Comparison of ENCODE assay signal across 15 cellular contexts in genomic region chr13:112908342-112908741, GRCh38.
A peak's percentile ranks its signal among the peaks of the same experiment; 100 is the strongest.
DNase-seq lines count a peak whose midpoint lies in the region; ATAC-seq, FAIRE-seq and TF ChIP-seq lines count a peak whose summit lies in the region.
"Had no signal": no experiment of that assay in that cellular context is flagged by ENCODE, and none has a peak within 500 bp of the region (broad histone marks: within the 10 kb centered on the region; RNA-seq: fewer than 3 reads in every experiment).

No MANE protein-coding gene starts in this region.

- no peak overlapping the region for H3K4me3 ChIP-seq in GM12878
- H3K4me3 ChIP-seq: PC-9, SJSA1 had no signal

- no peak overlapping the region for H3K9ac ChIP-seq in GM12878 (ENCODE audit: control insufficient read depth, insufficient read depth, low read length)

- intact Hi-C loops in GM12878 (cut with micrococcal nuclease; ENCODE audit: unreplicated experiment) = no loop called here

- CTCF ChIA-PET in GM12878 (lab: Yijun Ruan, JAX) = no interaction called here

- no peaks in the 10 kb centered on the region for H3K4me1 ChIP-seq in GM12878 (ENCODE audit: control insufficient read depth, insufficient read depth, low read length)
- H3K4me1 ChIP-seq: SJSA1 had no signal

- no peaks in the 10 kb centered on the region for H3K79me2 ChIP-seq in GM12878 (ENCODE audit: control insufficient read depth, insufficient read depth, low read length)

- DNase-seq in G401 (ENCODE audit: low spot score) (peak; percentile 49), GM12878 (ENCODE audit: low read depth, low spot score) (no peak), KG1 (lab: John Stamatoyannopoulos, UW) (no peak)
- no peak for DNase-seq in stimulated activated naive B cell treated with anti-CD40 and anti-IgM and Interleukin-4, amounts not matched to agents 10 μg/mL and 1 μg/mL and 100 μg/mL, for 72 hours
- no peak for DNase-seq in activated CD8-positive, alpha-beta memory T cell treated with anti-CD3 and anti-CD28 coated beads, Interleukin-2, amount 50 U/mL, for 4 hours
- DNase-seq in stimulated activated naive CD8-positive, alpha-beta T cell treated with anti-CD3 and anti-CD28 coated beads, Interleukin-15, Interleukin-2, amounts not matched to agents 100 U/mL and 50 U/mL, for 24 hours = no peak
- DNase-seq: CD8-positive, alpha-beta T cell; NCI-H1417 treated with DMSO at 0.1 percent for 48 hours; NCI-H2029; NCI-H748 treated with DMSO at 0.1 percent for 48 hours; PC-9; SW 1271 had no signal

- H3K27ac Mint-ChIP-seq in stimulated activated naive B cell treated with anti-CD40 and anti-IgM and Interleukin-4, amounts not matched to agents 10 μg/mL and 1 μg/mL and 100 μg/mL, for 72 hours = no peak overlapping the region
- H3K27ac Mint-ChIP-seq: CD8-positive, alpha-beta T cell had no signal

- no peak for TF ChIP-seq RAD21 in GM12878 (IDR thresholded peaks at IDR 0.05; ENCODE audit: insufficient read depth, low read depth, low read length)

- H3K9me3 ChIP-seq in GM12878 (replicated peaks; ENCODE audit: control insufficient read depth, insufficient read depth, low read length) = no peaks in the 10 kb centered on the region; the same call in 2 of the 3 replicates
- H3K9me3 ChIP-seq: SJSA1 had no signal

- H2AFZ ChIP-seq in GM12878 (ENCODE audit: control insufficient read depth, low read depth, low read length) = no peak overlapping the region
- H2AFZ ChIP-seq: PC-9 had no signal

- H3K27me3 Mint-ChIP-seq in stimulated activated naive B cell treated with anti-CD40 and anti-IgM and Interleukin-4, amounts not matched to agents 10 μg/mL and 1 μg/mL and 100 μg/mL, for 72 hours = no peaks in the 10 kb centered on the region

- no peak for FAIRE-seq in GM12878 (lab: Jason Lieb, UNC)
- FAIRE-seq: H1 had no signal

- no peak overlapping the region for H3K4me2 ChIP-seq in GM12878 (ENCODE audit: control insufficient read depth, insufficient read depth)
- H3K4me2 ChIP-seq: PC-9 had no signal

- BruUV-seq in GM12878 (replicated peaks; lab: Mats Ljungman, UMichigan) = no TSS peak

- RAD21 ChIA-PET in GM12878 (lab: Charles Lee; ENCODE audit: unreplicated experiment) = no interaction called here

- no peak overlapping the region for H3K27ac ChIP-seq in GM12878 (ENCODE audit: control insufficient read depth, insufficient read depth)
- H3K27ac ChIP-seq: PC-9, SJSA1 had no signal

- peak overlapping the region in 1 of 2 donors; percentile 54 for H3K4me3 Mint-ChIP-seq in stimulated activated naive B cell treated with anti-CD40 and anti-IgM and Interleukin-4, amounts not matched to agents 10 μg/mL and 1 μg/mL and 100 μg/mL, for 72 hours
- H3K4me3 Mint-ChIP-seq: CD8-positive, alpha-beta T cell had no signal

- H3K36me3 Mint-ChIP-seq in stimulated activated naive B cell treated with anti-CD40 and anti-IgM and Interleukin-4, amounts not matched to agents 10 μg/mL and 1 μg/mL and 100 μg/mL, for 72 hours = peaks cover 24% of the 10 kb centered on the region in 2 donors
- H3K36me3 Mint-ChIP-seq: CD8-positive, alpha-beta T cell had no signal

- peaks cover 33 to 41% of the 10 kb centered on the region in 2 donors for H3K4me1 Mint-ChIP-seq in stimulated activated naive B cell treated with anti-CD40 and anti-IgM and Interleukin-4, amounts not matched to agents 10 μg/mL and 1 μg/mL and 100 μg/mL, for 72 hours

- H4K20me1 ChIP-seq in GM12878 (ENCODE audit: control insufficient read depth, insufficient read depth) = no peaks in the 10 kb centered on the region; the same call in 1 of the 2 replicates

- H3K36me3 ChIP-seq in GM12878 (ENCODE audit: control insufficient read depth in 2 of 2, insufficient read depth in 2 of 2, low read length in 1 of 2) = no peaks in the 10 kb centered on the region
- H3K36me3 ChIP-seq: SJSA1 had no signal

- ATAC-seq in HG03103 (IDR thresholded peaks at IDR 0.05; ENCODE audit: low read depth, unreplicated experiment) = peak; percentile 66
- ATAC-seq in GM12878 = peak; percentile 23; the same call in 1 of the 3 replicates
- peak; percentile 74 to 75 for ATAC-seq in stimulated activated naive B cell treated with anti-CD40 and anti-IgM and Interleukin-4, amounts not matched to agents 10 μg/mL and 1 μg/mL and 100 μg/mL, for 72 hours (replicated peaks)
- no peak for ATAC-seq in stimulated activated naive CD8-positive, alpha-beta T cell treated with anti-CD3 and anti-CD28 coated beads, Interleukin-15, Interleukin-2, amounts not matched to agents 100 U/mL and 50 U/mL, for 24 hours
- ATAC-seq: CD8-positive, alpha-beta T cell had no signal

- POLR2A ChIA-PET in GM12878 (lab: Charles Lee) = no interaction called here

- in situ Hi-C loops in G401 (cut with HindIII; ENCODE audit: low sequenced_read_pairs) (no loop called here), GM12878 (cut with MboI) (no loop called here)

- peaks cover 0 to 5% of the 10 kb centered on the region in 2 experiments; a peak in 2 of 4 replicates for H3K27me3 ChIP-seq in GM12878 (replicated peaks in 1 of 2; ENCODE audit: control insufficient read depth in 2 of 2, insufficient read depth in 2 of 2, low read length in 1 of 2)

- no peak for TF ChIP-seq EP300 in GM12878 (IDR thresholded peaks at IDR 0.05; ENCODE audit: borderline replicate concordance in 1 of 2, control insufficient read depth in 1 of 2, low read depth in 2 of 2, low read length in 2 of 2)

- no peak for TF ChIP-seq CTCF in GM12878 (IDR thresholded peaks at IDR 0.05 in 2 of 3, conservative IDR thresholded peaks at IDR 0.05 in 1 of 3; ENCODE audit: control insufficient read depth in 2 of 3, extremely low read depth in 1 of 3, insufficient read depth in 1 of 3, low read depth in 3 of 3, low read length in 3 of 3)

- SMC1A ChIA-PET in GM12878 (lab: Charles Lee; ENCODE audit: uncharacterized antibody, unreplicated experiment) = no interaction called here

- H3K9me3 Mint-ChIP-seq in stimulated activated naive B cell treated with anti-CD40 and anti-IgM and Interleukin-4, amounts not matched to agents 10 μg/mL and 1 μg/mL and 100 μg/mL, for 72 hours = peaks cover 8 to 9% of the 10 kb centered on the region in 2 donors

- TF ChIP-seq POLR2A in GM12878 (IDR thresholded peaks at IDR 0.05; ENCODE audit: low read depth, low read length) = no peak

- 18% methylated on average over 5 of the region's 5 CpGs for WGBS in GM12878 (ENCODE audit: insufficient coverage, insufficient replicate concordance, low lambda C conversion rate, missing lambda C conversion rate)

TF ChIP-seq in GM12878, 131 proteins besides CTCF, POLR2A, EP300 and RAD21:
- TF ChIP-seq NFIC (IDR thresholded peaks at IDR 0.05; ENCODE audit: low read depth, low read length) = no peak
- no peak for TF ChIP-seq CBFB (IDR thresholded peaks at IDR 0.05; ENCODE audit: low read depth)
